Comparison of ENCODE assay signal across 2 cellular contexts in the genomic region with DNA sequence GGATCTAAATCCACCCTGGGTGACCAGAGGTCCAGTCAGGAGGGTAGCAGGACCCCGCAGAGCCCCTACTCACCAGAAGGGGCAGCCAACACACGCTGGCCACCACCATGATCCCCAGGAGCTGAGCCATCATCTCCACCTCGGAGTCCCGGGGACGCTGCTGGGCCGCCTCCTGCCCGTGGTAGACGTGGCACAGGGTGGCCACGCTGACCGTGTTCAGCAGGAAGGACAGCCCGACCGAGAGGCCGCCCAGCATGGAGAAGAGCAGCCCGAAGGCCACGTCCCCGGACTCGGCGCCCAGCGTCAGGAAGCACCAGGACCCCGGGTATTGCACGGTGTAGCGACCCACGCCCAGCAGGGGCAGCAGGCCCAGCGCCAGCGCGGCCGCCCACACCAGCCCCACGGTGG.
TF ChIP-seq lines count a peak whose summit lies in the region.

No MANE protein-coding gene starts in this region.

TF ChIP-seq in GM23338, 12 proteins besides CTCF, POLR2A, EP300 and RAD21 (continued from another document):
- TF ChIP-seq NANOG (IDR thresholded peaks at IDR 0.05; ENCODE audit: borderline replicate concordance) (no peak), EZH2phosphoT487 (IDR thresholded peaks at IDR 0.05; ENCODE audit: unreplicated experiment) (no peak), POLR2AphosphoS5 (IDR thresholded peaks at IDR 0.05; ENCODE audit: low read depth) (no peak), STAT1 (IDR thresholded peaks at IDR 0.05; ENCODE audit: unreplicated experiment) (no peak), EZH2 (IDR thresholded peaks at IDR 0.05; ENCODE audit: low read depth, unreplicated experiment) (no peak), ZNF331 (CRISPR knock-in tag; IDR thresholded peaks at IDR 0.05; ENCODE audit: low read depth) (no peak), REST (IDR thresholded peaks at IDR 0.05; ENCODE audit: unreplicated experiment) (no peak)
- TF ChIP-seq, protein P1, sequence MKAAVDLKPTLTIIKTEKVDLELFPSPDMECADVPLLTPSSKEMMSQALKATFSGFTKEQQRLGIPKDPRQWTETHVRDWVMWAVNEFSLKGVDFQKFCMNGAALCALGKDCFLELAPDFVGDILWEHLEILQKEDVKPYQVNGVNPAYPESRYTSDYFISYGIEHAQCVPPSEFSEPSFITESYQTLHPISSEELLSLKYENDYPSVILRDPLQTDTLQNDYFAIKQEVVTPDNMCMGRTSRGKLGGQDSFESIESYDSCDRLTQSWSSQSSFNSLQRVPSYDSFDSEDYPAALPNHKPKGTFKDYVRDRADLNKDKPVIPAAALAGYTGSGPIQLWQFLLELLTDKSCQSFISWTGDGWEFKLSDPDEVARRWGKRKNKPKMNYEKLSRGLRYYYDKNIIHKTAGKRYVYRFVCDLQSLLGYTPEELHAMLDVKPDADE (IDR thresholded peaks at IDR 0.05), result no peak
- TF ChIP-seq, protein P2, sequence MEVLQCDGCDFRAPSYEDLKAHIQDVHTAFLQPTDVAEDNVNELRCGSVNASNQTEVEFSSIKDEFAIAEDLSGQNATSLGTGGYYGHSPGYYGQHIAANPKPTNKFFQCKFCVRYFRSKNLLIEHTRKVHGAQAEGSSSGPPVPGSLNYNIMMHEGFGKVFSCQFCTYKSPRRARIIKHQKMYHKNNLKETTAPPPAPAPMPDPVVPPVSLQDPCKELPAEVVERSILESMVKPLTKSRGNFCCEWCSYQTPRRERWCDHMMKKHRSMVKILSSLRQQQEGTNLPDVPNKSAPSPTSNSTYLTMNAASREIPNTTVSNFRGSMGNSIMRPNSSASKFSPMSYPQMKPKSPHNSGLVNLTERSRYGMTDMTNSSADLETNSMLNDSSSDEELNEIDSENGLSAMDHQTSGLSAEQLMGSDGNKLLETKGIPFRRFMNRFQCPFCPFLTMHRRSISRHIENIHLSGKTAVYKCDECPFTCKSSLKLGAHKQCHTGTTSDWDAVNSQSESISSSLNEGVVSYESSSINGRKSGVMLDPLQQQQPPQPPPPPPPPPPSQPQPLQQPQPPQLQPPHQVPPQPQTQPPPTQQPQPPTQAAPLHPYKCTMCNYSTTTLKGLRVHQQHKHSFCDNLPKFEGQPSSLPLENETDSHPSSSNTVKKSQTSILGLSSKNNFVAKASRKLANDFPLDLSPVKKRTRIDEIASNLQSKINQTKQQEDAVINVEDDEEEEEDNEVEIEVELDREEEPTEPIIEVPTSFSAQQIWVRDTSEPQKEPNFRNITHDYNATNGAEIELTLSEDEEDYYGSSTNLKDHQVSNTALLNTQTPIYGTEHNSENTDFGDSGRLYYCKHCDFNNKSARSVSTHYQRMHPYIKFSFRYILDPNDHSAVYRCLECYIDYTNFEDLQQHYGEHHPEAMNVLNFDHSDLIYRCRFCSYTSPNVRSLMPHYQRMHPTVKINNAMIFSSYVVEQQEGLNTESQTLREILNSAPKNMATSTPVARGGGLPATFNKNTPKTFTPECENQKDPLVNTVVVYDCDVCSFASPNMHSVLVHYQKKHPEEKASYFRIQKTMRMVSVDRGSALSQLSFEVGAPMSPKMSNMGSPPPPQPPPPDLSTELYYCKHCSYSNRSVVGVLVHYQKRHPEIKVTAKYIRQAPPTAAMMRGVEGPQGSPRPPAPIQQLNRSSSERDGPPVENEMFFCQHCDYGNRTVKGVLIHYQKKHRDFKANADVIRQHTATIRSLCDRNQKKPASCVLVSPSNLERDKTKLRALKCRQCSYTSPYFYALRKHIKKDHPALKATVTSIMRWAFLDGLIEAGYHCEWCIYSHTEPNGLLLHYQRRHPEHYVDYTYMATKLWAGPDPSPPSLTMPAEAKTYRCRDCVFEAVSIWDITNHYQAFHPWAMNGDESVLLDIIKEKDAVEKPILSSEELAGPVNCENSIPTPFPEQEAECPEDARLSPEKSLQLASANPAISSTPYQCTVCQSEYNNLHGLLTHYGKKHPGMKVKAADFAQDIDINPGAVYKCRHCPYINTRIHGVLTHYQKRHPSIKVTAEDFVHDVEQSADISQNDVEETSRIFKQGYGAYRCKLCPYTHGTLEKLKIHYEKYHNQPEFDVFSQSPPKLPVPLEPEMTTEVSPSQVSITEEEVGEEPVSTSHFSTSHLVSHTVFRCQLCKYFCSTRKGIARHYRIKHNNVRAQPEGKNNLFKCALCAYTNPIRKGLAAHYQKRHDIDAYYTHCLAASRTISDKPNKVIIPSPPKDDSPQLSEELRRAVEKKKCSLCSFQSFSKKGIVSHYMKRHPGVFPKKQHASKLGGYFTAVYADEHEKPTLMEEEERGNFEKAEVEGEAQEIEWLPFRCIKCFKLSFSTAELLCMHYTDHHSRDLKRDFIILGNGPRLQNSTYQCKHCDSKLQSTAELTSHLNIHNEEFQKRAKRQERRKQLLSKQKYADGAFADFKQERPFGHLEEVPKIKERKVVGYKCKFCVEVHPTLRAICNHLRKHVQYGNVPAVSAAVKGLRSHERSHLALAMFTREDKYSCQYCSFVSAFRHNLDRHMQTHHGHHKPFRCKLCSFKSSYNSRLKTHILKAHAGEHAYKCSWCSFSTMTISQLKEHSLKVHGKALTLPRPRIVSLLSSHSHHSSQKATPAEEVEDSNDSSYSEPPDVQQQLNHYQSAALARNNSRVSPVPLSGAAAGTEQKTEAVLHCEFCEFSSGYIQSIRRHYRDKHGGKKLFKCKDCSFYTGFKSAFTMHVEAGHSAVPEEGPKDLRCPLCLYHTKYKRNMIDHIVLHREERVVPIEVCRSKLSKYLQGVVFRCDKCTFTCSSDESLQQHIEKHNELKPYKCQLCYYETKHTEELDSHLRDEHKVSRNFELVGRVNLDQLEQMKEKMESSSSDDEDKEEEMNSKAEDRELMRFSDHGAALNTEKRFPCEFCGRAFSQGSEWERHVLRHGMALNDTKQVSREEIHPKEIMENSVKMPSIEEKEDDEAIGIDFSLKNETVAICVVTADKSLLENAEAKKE (CRISPR knock-in tag; IDR thresholded peaks at IDR 0.05), result no peak

TF ChIP-seq in WTC11, 78 proteins besides CTCF, POLR2A, EP300 and RAD21 (continued from another document):
- TF ChIP-seq FOXP4 (CRISPR knock-in tag; IDR thresholded peaks at IDR 0.05) (no peak), MXD4 (CRISPR knock-in tag; IDR thresholded peaks at IDR 0.05; ENCODE audit: borderline replicate concordance) (no peak), ZNF416 (CRISPR knock-in tag; IDR thresholded peaks at IDR 0.05) (no peak), ESRRA (CRISPR knock-in tag; IDR thresholded peaks at IDR 0.05; ENCODE audit: borderline replicate concordance) (no peak), NFATC4 (CRISPR knock-in tag; IDR thresholded peaks at IDR 0.05) (no peak)
- TF ChIP-seq, protein P3, sequence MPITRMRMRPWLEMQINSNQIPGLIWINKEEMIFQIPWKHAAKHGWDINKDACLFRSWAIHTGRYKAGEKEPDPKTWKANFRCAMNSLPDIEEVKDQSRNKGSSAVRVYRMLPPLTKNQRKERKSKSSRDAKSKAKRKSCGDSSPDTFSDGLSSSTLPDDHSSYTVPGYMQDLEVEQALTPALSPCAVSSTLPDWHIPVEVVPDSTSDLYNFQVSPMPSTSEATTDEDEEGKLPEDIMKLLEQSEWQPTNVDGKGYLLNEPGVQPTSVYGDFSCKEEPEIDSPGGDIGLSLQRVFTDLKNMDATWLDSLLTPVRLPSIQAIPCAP (CRISPR knock-in tag; IDR thresholded peaks at IDR 0.05), result no peak
